1 cellular context compared by ENCODE assay signal in genomic region chr3:42095540-42095939, GRCh38.
TF ChIP-seq lines count a peak whose summit lies in the region.

No MANE protein-coding gene starts in this region.

TF ChIP-seq in IMR-90, 13 proteins besides CTCF, POLR2A, EP300 and RAD21:
- TF ChIP-seq USF2 (IDR thresholded peaks at IDR 0.05; ENCODE audit: low read depth, low read length) (no peak), MAFK (IDR thresholded peaks at IDR 0.05; ENCODE audit: low read depth, low read length) (no peak), RCOR1 (IDR thresholded peaks at IDR 0.05; ENCODE audit: insufficient replicate concordance, low read length) (no peak), SMC3 (IDR thresholded peaks at IDR 0.05; ENCODE audit: low read depth, low read length) (no peak), CEBPB (IDR thresholded peaks at IDR 0.05; ENCODE audit: low read depth, low read length) (no peak), CHD1 (IDR thresholded peaks at IDR 0.05; ENCODE audit: low read depth, low read length) (no peak), NFE2L2 (IDR thresholded peaks at IDR 0.05; ENCODE audit: low read depth, low read length) (no peak), MAZ (IDR thresholded peaks at IDR 0.05; ENCODE audit: borderline replicate concordance, low read depth, low read length) (no peak), BHLHE40 (IDR thresholded peaks at IDR 0.05; ENCODE audit: low read depth, low read length) (no peak), FOS (IDR thresholded peaks at IDR 0.05; ENCODE audit: low read depth, low read length) (no peak)
- TF ChIP-seq, protein P1, sequence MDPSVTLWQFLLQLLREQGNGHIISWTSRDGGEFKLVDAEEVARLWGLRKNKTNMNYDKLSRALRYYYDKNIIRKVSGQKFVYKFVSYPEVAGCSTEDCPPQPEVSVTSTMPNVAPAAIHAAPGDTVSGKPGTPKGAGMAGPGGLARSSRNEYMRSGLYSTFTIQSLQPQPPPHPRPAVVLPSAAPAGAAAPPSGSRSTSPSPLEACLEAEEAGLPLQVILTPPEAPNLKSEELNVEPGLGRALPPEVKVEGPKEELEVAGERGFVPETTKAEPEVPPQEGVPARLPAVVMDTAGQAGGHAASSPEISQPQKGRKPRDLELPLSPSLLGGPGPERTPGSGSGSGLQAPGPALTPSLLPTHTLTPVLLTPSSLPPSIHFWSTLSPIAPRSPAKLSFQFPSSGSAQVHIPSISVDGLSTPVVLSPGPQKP (IDR thresholded peaks at IDR 0.05; ENCODE audit: borderline replicate concordance, low read depth, low read length), result no peak
